Comparison of ENCODE assay signal across 8 cellular contexts in the genomic region with DNA sequence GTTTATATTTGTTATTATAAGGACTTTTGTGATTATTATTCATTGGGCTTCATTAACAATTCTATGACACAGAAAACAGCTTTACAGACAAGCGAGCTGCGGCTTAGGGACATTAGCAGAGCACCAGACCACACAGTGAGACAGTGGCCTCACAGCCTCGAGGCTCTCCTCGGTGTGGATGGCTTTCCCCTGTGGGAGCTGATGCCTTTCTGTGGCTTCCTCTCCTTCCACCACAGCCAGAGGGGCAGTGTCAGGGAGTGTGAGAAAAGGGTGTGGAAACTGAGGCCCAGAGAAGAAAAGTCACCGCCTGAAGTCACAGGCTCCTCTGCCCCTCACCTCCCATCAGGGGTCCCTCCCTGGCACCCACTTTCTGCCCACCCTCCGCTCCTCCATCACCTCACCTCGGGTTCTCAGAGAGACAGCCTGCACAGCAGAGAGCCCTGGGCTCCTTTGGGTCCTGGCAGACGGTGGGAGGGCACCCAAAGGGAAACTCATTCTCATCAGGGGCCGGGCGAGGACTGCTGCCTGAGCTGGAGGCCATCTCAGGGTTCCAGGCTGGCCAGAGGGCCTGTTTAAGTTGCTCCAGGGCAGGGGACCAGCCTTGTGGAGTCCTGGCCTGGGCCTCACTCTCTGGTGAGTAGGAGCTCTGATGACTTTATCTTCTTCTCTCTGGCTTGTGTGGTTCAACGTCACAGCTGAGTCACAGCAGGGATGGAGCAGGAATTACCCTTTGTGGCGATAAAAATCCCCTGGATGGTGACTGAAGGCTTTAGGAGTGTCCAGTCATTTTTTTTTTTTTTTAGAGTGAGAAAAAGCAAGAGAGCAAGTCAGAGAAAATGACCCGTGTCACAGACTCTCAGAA. TPM values are rescaled to one million over a fixed set of nuclear protein-coding genes. Genes with fewer than 3 reads are reported as not detected.
A peak's percentile ranks its signal among the peaks of the same experiment; 100 is the strongest.
DNase-seq lines count a peak whose midpoint lies in the region; ATAC-seq and TF ChIP-seq lines count a peak whose summit lies in the region.

No MANE protein-coding gene starts in this region.

- H3K79me2 ChIP-seq in DOHH2 (ENCODE audit: control insufficient read depth, low read length), result peaks cover 13% of the 10 kb centered on the region
- peaks cover 97% of the 10 kb centered on the region for H3K79me2 ChIP-seq in OCI-LY3 (ENCODE audit: low read length)

- H3K9me2 ChIP-seq in DOHH2 (replicated peaks; ENCODE audit: control insufficient read depth, low read length), result no peaks in the 10 kb centered on the region

- peak; percentile 74 for DNase-seq in activated gamma-delta T cell treated with anti-CD3 and anti-CD28 coated beads, Interleukin-2, amount 50 U/mL, for 16 hours (ENCODE audit: low read depth)
- DNase-seq in kidney glomerular epithelial cell (lab: John Stamatoyannopoulos, UW) (peak; percentile 83), occipital lobe (lab: John Stamatoyannopoulos, UW) (no peak), DMS79 treated with DMSO at 0.1 percent for 48 hours (lab: John Stamatoyannopoulos, UW) (no peak)
- peak; percentile 71 to 73 for DNase-seq in stimulated activated CD8-positive, alpha-beta memory T cell treated with anti-CD3 and anti-CD28 coated beads, Interleukin-2, amount 100 ng/mL, for 48 hours (ENCODE audit: low read depth in 2 of 2)

- H2AFZ ChIP-seq in OCI-LY3 (ENCODE audit: low read depth, low read length), result no peak overlapping the region

- H3K4me2 ChIP-seq in DOHH2 (ENCODE audit: low read length) (peak overlapping the region; percentile 95), OCI-LY3 (ENCODE audit: low read length) (peak overlapping the region; percentile 95)

- H3K9me3 ChIP-seq in DOHH2 (ENCODE audit: control insufficient read depth, insufficient read depth, low read length) (no peaks in the 10 kb centered on the region), OCI-LY3 (ENCODE audit: insufficient read depth, low read length) (no peaks in the 10 kb centered on the region)

- H4K20me1 ChIP-seq in DOHH2 (ENCODE audit: control insufficient read depth, insufficient read depth, low read depth, low read length), result no peaks in the 10 kb centered on the region
- H4K20me1 ChIP-seq in OCI-LY3 (ENCODE audit: insufficient read depth, low read length), result no peaks in the 10 kb centered on the region

- H3F3A ChIP-seq in DOHH2 (ENCODE audit: control insufficient read depth, insufficient read depth), result peaks cover 19% of the 10 kb centered on the region

- ATAC-seq in GM21786 (IDR thresholded peaks at IDR 0.05; ENCODE audit: unreplicated experiment), result peak; percentile 34

- TF ChIP-seq CTCF in DOHH2 (IDR thresholded peaks at IDR 0.05; ENCODE audit: low read depth, low read length, poor library complexity, severe bottlenecking), result no peak
- no peak for TF ChIP-seq CTCF in OCI-LY3 (IDR thresholded peaks at IDR 0.05; ENCODE audit: low read depth, low read length)

- peak overlapping the region; percentile 88 for H3K4me3 ChIP-seq in DOHH2 (ENCODE audit: low read length)
- H3K4me3 ChIP-seq in OCI-LY3 (ENCODE audit: low read length), result peak overlapping the region; percentile 85

- H3K9ac ChIP-seq in OCI-LY3 (ENCODE audit: low read length), result peak overlapping the region; percentile 98

- H3K27me3 ChIP-seq in DOHH2 (ENCODE audit: control insufficient read depth, low read length) (no peaks in the 10 kb centered on the region), OCI-LY3 (ENCODE audit: low read depth, low read length) (no peaks in the 10 kb centered on the region)

- H3K4me1 ChIP-seq in DOHH2 (ENCODE audit: control insufficient read depth, low read length) (peaks cover 97% of the 10 kb centered on the region), OCI-LY3 (ENCODE audit: low read length) (peaks cover 92% of the 10 kb centered on the region)

- H3K27ac ChIP-seq in DOHH2 (ENCODE audit: low read depth, low read length) (peak overlapping the region; percentile 82), OCI-LY3 (ENCODE audit: low read length) (peak overlapping the region; percentile 94)

- H3K36me3 ChIP-seq in DOHH2 (ENCODE audit: control insufficient read depth, low read length) (peaks cover 15% of the 10 kb centered on the region), OCI-LY3 (replicated peaks; ENCODE audit: low read depth, low read length) (peaks cover 24% of the 10 kb centered on the region)

RNA-seq across cellular contexts. Expression of a gene that starts 0.8 kb away (rescaled TPM):
- 2.5 TPM for total RNA-seq in occipital lobe

RNA-seq across cellular contexts. Expression of a gene that starts 48.8 kb away (rescaled TPM):
- 4.1 TPM for total RNA-seq in occipital lobe

Comparison
In these comparisons a context has a peak if more than half of its experiments do, and no peak if none do; other contexts are left out.
1. DNase-seq: peak in activated gamma-delta T cell treated with anti-CD3 and anti-CD28 coated beads, Interleukin-2, amount 50 U/mL, for 16 hours (single experiment), kidney glomerular epithelial cell (single experiment) and stimulated activated CD8-positive, alpha-beta memory T cell treated with anti-CD3 and anti-CD28 coated beads, Interleukin-2, amount 100 ng/mL, for 48 hours (2 of 2); none in occipital lobe (single experiment) and DMS79 treated with DMSO at 0.1 percent for 48 hours (single experiment).